ENCODE assay signal across 1 cellular context in the genomic region with DNA sequence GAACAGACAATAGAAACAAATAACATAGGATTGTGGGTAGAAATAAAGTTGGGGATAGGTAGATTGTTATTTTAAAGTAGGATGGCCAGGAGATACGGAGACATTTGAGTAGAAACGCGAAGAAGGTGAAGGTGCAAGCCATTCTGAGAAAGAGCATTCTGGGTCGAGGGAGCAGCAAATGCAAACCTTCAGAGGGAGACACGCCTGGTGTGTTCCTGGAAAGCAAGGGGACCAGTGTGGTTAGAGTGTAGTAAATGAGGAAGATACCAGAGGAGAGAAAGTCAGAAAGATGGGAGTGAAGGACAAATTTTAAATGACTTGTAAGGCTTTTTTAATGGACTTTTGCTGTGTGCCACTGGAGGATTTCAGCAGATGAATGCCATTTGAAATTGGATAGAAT.
A peak's percentile ranks its signal among the peaks of the same experiment; 100 is the strongest.
TF ChIP-seq lines count a peak whose summit lies in the region.

No MANE protein-coding gene starts in this region.

TF ChIP-seq in GM12878, 131 proteins besides CTCF, POLR2A, EP300 and RAD21:
- TF ChIP-seq IKZF2 (IDR thresholded peaks at IDR 0.05) (0 out of 4 replicates have a peak, but pooled peaks of 1 of the 2 experiments have one; percentile 30), CEBPZ (IDR thresholded peaks at IDR 0.05; ENCODE audit: low read depth, low read length) (no peak)
